ENCODE assay signal across 1 cellular context in genomic region chr17:10697092-10698081, GRCh38.
A peak's percentile ranks its signal among the peaks of the same experiment; 100 is the strongest.
TF ChIP-seq lines count a peak whose summit lies in the region.

A gene with protein sequence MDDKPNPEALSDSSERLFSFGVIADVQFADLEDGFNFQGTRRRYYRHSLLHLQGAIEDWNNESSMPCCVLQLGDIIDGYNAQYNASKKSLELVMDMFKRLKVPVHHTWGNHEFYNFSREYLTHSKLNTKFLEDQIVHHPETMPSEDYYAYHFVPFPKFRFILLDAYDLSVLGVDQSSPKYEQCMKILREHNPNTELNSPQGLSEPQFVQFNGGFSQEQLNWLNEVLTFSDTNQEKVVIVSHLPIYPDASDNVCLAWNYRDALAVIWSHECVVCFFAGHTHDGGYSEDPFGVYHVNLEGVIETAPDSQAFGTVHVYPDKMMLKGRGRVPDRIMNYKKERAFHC (plus strand): TSS chr17:10697594. CDS start chr17:10704927, 7,333 bp downstream.
Gene SCO1 (minus strand): TSS chr17:10697533. CDS start chr17:10697507, 26 bp downstream.

TF ChIP-seq in WTC11, 78 proteins besides CTCF, POLR2A, EP300 and RAD21 (continued from another document):
- TF ChIP-seq HMGXB4 (CRISPR knock-in tag; IDR thresholded peaks at IDR 0.05) (peak; percentile 48; the same call in 1 of the 2 replicates), KAT7 (CRISPR knock-in tag; IDR thresholded peaks at IDR 0.05; ENCODE audit: borderline replicate concordance) (0 out of 2 replicates have a peak, but pooled peaks have one; percentile 13), GABPB1 (CRISPR knock-in tag; IDR thresholded peaks at IDR 0.05) (peak; percentile 83), MAX (CRISPR knock-in tag; IDR thresholded peaks at IDR 0.05) (peak; percentile 76; the same call in 1 of the 2 replicates), FOXP4 (CRISPR knock-in tag; IDR thresholded peaks at IDR 0.05) (peak; percentile 90), TEAD4 (CRISPR knock-in tag; IDR thresholded peaks at IDR 0.05) (0 out of 2 replicates have a peak, but pooled peaks have one; percentile 49), JUN (CRISPR knock-in tag; IDR thresholded peaks at IDR 0.05) (peak; percentile 55; the same call in 1 of the 2 replicates), ETV6 (CRISPR knock-in tag; IDR thresholded peaks at IDR 0.05) (peak; percentile 96; the same call in 1 of the 2 replicates), CBFB (CRISPR knock-in tag; IDR thresholded peaks at IDR 0.05; ENCODE audit: low read depth) (peak; percentile 94; the same call in 1 of the 2 replicates), ZBTB21 (CRISPR knock-in tag; IDR thresholded peaks at IDR 0.05; ENCODE audit: borderline replicate concordance) (peak; percentile 75), ZNF671 (CRISPR knock-in tag; IDR thresholded peaks at IDR 0.05) (no peak), TCF7 (CRISPR knock-in tag; IDR thresholded peaks at IDR 0.05; ENCODE audit: low read depth) (peak; percentile 45; the same call in 1 of the 2 replicates), IRF1 (CRISPR knock-in tag; IDR thresholded peaks at IDR 0.05) (peak; percentile 57; the same call in 1 of the 2 replicates), NR3C1 (CRISPR knock-in tag; conservative IDR thresholded peaks at IDR 0.05; ENCODE audit: low read depth) (no peak), RELA (CRISPR knock-in tag; IDR thresholded peaks at IDR 0.05; ENCODE audit: borderline replicate concordance) (peak; percentile 34; the same call in 1 of the 2 replicates), ZNF232 (CRISPR knock-in tag; IDR thresholded peaks at IDR 0.05) (peak; percentile 90), ZNF121 (CRISPR knock-in tag; IDR thresholded peaks at IDR 0.05) (0 out of 2 replicates have a peak, but pooled peaks have one; percentile 34), ESRRA (CRISPR knock-in tag; IDR thresholded peaks at IDR 0.05; ENCODE audit: borderline replicate concordance) (peak; percentile 30; the same call in 1 of the 2 replicates)
- TF ChIP-seq, protein P1, sequence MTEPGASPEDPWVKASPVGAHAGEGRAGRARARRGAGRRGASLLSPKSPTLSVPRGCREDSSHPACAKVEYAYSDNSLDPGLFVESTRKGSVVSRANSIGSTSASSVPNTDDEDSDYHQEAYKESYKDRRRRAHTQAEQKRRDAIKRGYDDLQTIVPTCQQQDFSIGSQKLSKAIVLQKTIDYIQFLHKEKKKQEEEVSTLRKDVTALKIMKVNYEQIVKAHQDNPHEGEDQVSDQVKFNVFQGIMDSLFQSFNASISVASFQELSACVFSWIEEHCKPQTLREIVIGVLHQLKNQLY (CRISPR knock-in tag; IDR thresholded peaks at IDR 0.05), result no peak
- TF ChIP-seq, protein P2, sequence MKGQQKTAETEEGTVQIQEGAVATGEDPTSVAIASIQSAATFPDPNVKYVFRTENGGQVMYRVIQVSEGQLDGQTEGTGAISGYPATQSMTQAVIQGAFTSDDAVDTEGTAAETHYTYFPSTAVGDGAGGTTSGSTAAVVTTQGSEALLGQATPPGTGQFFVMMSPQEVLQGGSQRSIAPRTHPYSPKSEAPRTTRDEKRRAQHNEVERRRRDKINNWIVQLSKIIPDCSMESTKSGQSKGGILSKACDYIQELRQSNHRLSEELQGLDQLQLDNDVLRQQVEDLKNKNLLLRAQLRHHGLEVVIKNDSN (CRISPR knock-in tag; IDR thresholded peaks at IDR 0.05), result peak; percentile 30; the same call in 1 of the 2 replicates
- TF ChIP-seq, protein P3, sequence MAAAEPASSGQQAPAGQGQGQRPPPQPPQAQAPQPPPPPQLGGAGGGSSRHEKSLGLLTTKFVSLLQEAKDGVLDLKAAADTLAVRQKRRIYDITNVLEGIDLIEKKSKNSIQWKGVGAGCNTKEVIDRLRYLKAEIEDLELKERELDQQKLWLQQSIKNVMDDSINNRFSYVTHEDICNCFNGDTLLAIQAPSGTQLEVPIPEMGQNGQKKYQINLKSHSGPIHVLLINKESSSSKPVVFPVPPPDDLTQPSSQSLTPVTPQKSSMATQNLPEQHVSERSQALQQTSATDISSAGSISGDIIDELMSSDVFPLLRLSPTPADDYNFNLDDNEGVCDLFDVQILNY (CRISPR knock-in tag; IDR thresholded peaks at IDR 0.05), result peak; percentile 71
- TF ChIP-seq, protein P4, sequence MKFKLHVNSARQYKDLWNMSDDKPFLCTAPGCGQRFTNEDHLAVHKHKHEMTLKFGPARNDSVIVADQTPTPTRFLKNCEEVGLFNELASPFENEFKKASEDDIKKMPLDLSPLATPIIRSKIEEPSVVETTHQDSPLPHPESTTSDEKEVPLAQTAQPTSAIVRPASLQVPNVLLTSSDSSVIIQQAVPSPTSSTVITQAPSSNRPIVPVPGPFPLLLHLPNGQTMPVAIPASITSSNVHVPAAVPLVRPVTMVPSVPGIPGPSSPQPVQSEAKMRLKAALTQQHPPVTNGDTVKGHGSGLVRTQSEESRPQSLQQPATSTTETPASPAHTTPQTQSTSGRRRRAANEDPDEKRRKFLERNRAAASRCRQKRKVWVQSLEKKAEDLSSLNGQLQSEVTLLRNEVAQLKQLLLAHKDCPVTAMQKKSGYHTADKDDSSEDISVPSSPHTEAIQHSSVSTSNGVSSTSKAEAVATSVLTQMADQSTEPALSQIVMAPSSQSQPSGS (CRISPR knock-in tag; IDR thresholded peaks at IDR 0.05; ENCODE audit: borderline replicate concordance, low read depth), result no peak
